1 cellular context compared by ENCODE assay signal in the genomic region with DNA sequence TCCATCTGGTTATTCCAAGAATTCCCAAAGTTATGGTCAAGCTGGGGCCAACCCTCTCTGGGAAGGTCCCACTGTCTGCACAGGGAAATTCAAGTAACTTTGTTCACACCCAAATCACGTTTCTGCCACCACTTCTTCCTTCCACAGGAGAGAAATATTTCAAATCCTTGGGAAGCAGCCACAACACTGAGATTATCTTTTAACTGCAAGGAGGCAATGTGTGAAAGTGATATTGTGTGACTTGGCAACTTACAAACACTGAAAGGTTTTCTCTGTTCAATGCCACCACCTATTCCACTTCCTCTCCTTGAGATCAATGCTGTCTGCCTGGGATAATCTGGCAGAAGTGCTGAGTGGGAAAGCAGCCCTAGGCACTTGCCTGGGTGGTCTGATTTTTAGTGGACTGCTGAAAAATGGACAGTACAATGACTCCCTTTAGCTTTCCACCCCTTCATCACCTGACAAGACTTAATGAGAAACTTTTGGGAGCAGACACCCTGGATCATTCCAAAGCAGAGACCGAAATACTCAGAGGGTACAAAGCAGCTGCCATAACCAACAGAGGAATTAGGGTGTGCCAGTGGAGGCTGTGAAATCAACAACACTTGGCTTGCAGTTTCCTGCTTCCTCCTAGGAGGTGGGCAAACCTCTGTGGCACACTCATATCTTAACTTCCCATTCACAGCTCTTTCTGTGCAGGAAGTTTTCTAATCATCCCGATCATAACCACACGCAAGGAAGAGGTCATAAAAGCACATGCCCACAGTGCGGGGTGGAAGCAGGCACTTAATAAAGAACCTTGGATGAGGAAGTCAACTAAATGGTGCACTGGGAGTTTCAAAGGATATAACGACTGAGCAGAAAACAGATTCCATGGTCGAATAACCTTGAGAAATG.
TF ChIP-seq lines count a peak whose summit lies in the region.

No MANE protein-coding gene starts in this region.

TF ChIP-seq in HepG2, 621 proteins besides CTCF, POLR2A, EP300 and RAD21:
- TF ChIP-seq EHMT2 (IDR thresholded peaks at IDR 0.05; ENCODE audit: borderline replicate concordance, low read depth, low read length) (no peak), ZNF121 (CRISPR knock-in tag; IDR thresholded peaks at IDR 0.05) (no peak), ESRRA (CRISPR knock-in tag; IDR thresholded peaks at IDR 0.05; ENCODE audit: low read depth) (no peak), RBFOX2 (IDR thresholded peaks at IDR 0.05; ENCODE audit: low read depth, low read length) (0 out of 2 replicates have a peak, but pooled peaks have one; percentile 21), ISX (CRISPR knock-in tag; conservative IDR thresholded peaks at IDR 0.05) (no peak)
